8 cellular contexts compared by ENCODE assay signal in genomic region chrX:153643431-153644351, GRCh38. TPM values are rescaled to one million over a fixed set of nuclear protein-coding genes. Genes with fewer than 3 reads are reported as not detected.
DNase-seq lines count a peak whose midpoint lies in the region; ATAC-seq and TF ChIP-seq lines count a peak whose summit lies in the region.

No MANE protein-coding gene starts in this region.

- peak; percentile 42 for ATAC-seq in activated CD8-positive, alpha-beta T cell treated with anti-CD3 and anti-CD28 coated beads, Interleukin-2, amount 10 ng/mL, durations not matched to agents 7 days and 5 days
- ATAC-seq in HG03378 (IDR thresholded peaks at IDR 0.05; ENCODE audit: unreplicated experiment) (no peak), HG03175 (IDR thresholded peaks at IDR 0.05; ENCODE audit: unreplicated experiment) (no peak)

- peak overlapping the region; percentile 42 for H3K4me2 ChIP-seq in GM23248 (ENCODE audit: unreplicated experiment)

- 3% methylated on average over 11 to 40 of the region's 84 CpGs for WGBS in GM23248 (ENCODE audit: low coverage in 1 of 2, low lambda C conversion rate in 2 of 2, missing lambda C conversion rate in 2 of 2), 2 experiments
- 2% methylated on average over 72 of the region's 84 CpGs for WGBS in liver

- H3K27me3 ChIP-seq in GM23248 (replicated peaks; ENCODE audit: insufficient read depth) (peaks cover 20% of the 10 kb centered on the region; the same call in 1 of the 2 replicates), liver (ENCODE audit: control insufficient read depth in 4 of 4, insufficient read depth in 4 of 4, low read length in 3 of 4) (peaks cover 0 to 3% (median under 1%) of the 10 kb centered on the region in 4 donors)

- H4K20me1 ChIP-seq in GM23248 (ENCODE audit: insufficient read depth): no peaks in the 10 kb centered on the region

- no peaks in the 10 kb centered on the region for H3K79me2 ChIP-seq in GM23248 (ENCODE audit: insufficient read depth)

- TF ChIP-seq CTCF in liver (IDR thresholded peaks at IDR 0.05; ENCODE audit: low read depth, low read length, missing input control): peak; percentile 27

- POLR2A ChIA-PET in activated CD8-positive, alpha-beta T cell treated with anti-CD3 and anti-CD28 coated beads, Interleukin-2, amount 10 ng/mL, durations not matched to agents 7 days and 5 days (lab: Charles Lee): no interaction called here

- no peaks in the 10 kb centered on the region for H3K9me2 ChIP-seq in GM23248 (ENCODE audit: insufficient read depth)

- no peaks in the 10 kb centered on the region for H3K36me3 ChIP-seq in GM23248 (ENCODE audit: low read depth)
- H3K36me3 ChIP-seq in liver (ENCODE audit: control insufficient read depth in 4 of 4, insufficient read depth in 3 of 4, low read depth in 1 of 4, low read length in 3 of 4): no peaks in the 10 kb centered on the region

- H2AFZ ChIP-seq in GM23248: no peak overlapping the region; the same call in 1 of the 2 replicates

- no peak overlapping the region for H3K9ac ChIP-seq in GM23248
- H3K9ac ChIP-seq in liver (ENCODE audit: low read depth in 1 of 2, low read length in 2 of 2): no peak overlapping the region

- in situ Hi-C loops in GM23248 (cut with MboI): no loop called here

- no peak for TF ChIP-seq RAD21 in liver (IDR thresholded peaks at IDR 0.05)

- H3K27ac Mint-ChIP-seq in activated CD8-positive, alpha-beta T cell treated with anti-CD3 and anti-CD28 coated beads, Interleukin-2, amount 10 ng/mL, durations not matched to agents 7 days and 5 days: no peak overlapping the region

- H3K4me3 Mint-ChIP-seq in activated CD8-positive, alpha-beta T cell treated with anti-CD3 and anti-CD28 coated beads, Interleukin-2, amount 10 ng/mL, durations not matched to agents 7 days and 5 days: no peak overlapping the region

- H3K4me3 ChIP-seq in GM23248: peak overlapping the region; percentile 53
- no peak overlapping the region for H3K4me3 ChIP-seq in liver (ENCODE audit: low read depth in 1 of 3, low read length in 3 of 3)

- CTCF ChIA-PET in activated CD8-positive, alpha-beta T cell treated with anti-CD3 and anti-CD28 coated beads, Interleukin-2, amount 10 ng/mL, durations not matched to agents 7 days and 5 days (lab: Charles Lee): interaction anchor here (1.0 to 1.5 kb wide), 3 partner anchors 24 to 39 kb away, joined by 3 to 6 read pairs (median 4); no protein-coding TSS in a partner anchor

- no peak overlapping the region for H3K27ac ChIP-seq in GM23248
- H3K27ac ChIP-seq in liver (ENCODE audit: low read depth in 1 of 2, low read length in 2 of 2): no peak overlapping the region

- no peaks in the 10 kb centered on the region for H3K9me3 Mint-ChIP-seq in activated CD8-positive, alpha-beta T cell treated with anti-CD3 and anti-CD28 coated beads, Interleukin-2, amount 10 ng/mL, durations not matched to agents 7 days and 5 days (ENCODE audit: insufficient read depth)

- DNase-seq in AG20443 (ENCODE audit: low spot score): peak; percentile 51
- DNase-seq in GM23248: peak; percentile 41
- DNase-seq in activated CD8-positive, alpha-beta T cell treated with anti-CD3 and anti-CD28 coated beads, Interleukin-2, amount 10 ng/mL, durations not matched to agents 7 days and 5 days: no peak
- no peak for DNase-seq in NCI-H2196 (lab: John Stamatoyannopoulos, UW; ENCODE audit: unreplicated experiment)
- DNase-seq in epidermal melanocyte (ENCODE audit: insufficient read length, low spot score): no peak

- no peaks in the 10 kb centered on the region for H3K36me3 Mint-ChIP-seq in activated CD8-positive, alpha-beta T cell treated with anti-CD3 and anti-CD28 coated beads, Interleukin-2, amount 10 ng/mL, durations not matched to agents 7 days and 5 days (ENCODE audit: low read depth)

- H3K27me3 Mint-ChIP-seq in activated CD8-positive, alpha-beta T cell treated with anti-CD3 and anti-CD28 coated beads, Interleukin-2, amount 10 ng/mL, durations not matched to agents 7 days and 5 days (ENCODE audit: low read depth): peaks cover 46% of the 10 kb centered on the region

- H3F3A ChIP-seq in GM23248 (ENCODE audit: insufficient read depth): no peaks in the 10 kb centered on the region

- H3K9me3 ChIP-seq in GM23248 (ENCODE audit: low read depth) (no peaks in the 10 kb centered on the region), liver (ENCODE audit: control insufficient read depth in 4 of 4, low read length in 3 of 4) (no peaks in the 10 kb centered on the region)

- H3K4me1 ChIP-seq in GM23248 (ENCODE audit: insufficient read depth): no peaks in the 10 kb centered on the region
- H3K4me1 ChIP-seq in liver (ENCODE audit: control insufficient read depth in 4 of 4, insufficient read depth in 4 of 4, low read length in 3 of 4): peaks cover 7 to 19% (median 7%) of the 10 kb centered on the region in 4 donors

- peaks cover 8% of the 10 kb centered on the region for H3K4me1 Mint-ChIP-seq in activated CD8-positive, alpha-beta T cell treated with anti-CD3 and anti-CD28 coated beads, Interleukin-2, amount 10 ng/mL, durations not matched to agents 7 days and 5 days (ENCODE audit: low read depth)

TF ChIP-seq in liver, 16 proteins besides CTCF, POLR2A, EP300 and RAD21 (continues in another document):
- no peak for TF ChIP-seq TAF1 (conservative IDR thresholded peaks at IDR 0.05)
- TF ChIP-seq SP1 (IDR thresholded peaks at IDR 0.05): no peak
- TF ChIP-seq, protein P1, sequence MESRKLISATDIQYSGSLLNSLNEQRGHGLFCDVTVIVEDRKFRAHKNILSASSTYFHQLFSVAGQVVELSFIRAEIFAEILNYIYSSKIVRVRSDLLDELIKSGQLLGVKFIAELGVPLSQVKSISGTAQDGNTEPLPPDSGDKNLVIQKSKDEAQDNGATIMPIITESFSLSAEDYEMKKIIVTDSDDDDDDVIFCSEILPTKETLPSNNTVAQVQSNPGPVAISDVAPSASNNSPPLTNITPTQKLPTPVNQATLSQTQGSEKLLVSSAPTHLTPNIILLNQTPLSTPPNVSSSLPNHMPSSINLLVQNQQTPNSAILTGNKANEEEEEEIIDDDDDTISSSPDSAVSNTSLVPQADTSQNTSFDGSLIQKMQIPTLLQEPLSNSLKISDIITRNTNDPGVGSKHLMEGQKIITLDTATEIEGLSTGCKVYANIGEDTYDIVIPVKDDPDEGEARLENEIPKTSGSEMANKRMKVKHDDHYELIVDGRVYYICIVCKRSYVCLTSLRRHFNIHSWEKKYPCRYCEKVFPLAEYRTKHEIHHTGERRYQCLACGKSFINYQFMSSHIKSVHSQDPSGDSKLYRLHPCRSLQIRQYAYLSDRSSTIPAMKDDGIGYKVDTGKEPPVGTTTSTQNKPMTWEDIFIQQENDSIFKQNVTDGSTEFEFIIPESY (IDR thresholded peaks at IDR 0.05): no peak
- TF ChIP-seq GABPA (IDR thresholded peaks at IDR 0.05 in 1 of 2, conservative IDR thresholded peaks at IDR 0.05 in 1 of 2): no peak
- TF ChIP-seq, protein P2, sequence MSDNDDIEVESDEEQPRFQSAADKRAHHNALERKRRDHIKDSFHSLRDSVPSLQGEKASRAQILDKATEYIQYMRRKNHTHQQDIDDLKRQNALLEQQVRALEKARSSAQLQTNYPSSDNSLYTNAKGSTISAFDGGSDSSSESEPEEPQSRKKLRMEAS (IDR thresholded peaks at IDR 0.05): no peak
- TF ChIP-seq FOXA2 (IDR thresholded peaks at IDR 0.05): no peak

RNA-seq across cellular contexts. Expression of gene DUSP9, which starts 3.3 kb away (rescaled TPM):
- total RNA-seq in GM23248 (2014; rRNA removed; shearing (Covaris generic)): not detected in 2 replicates
- not detected in 2 replicates for polyA plus RNA-seq in GM23248 (2016; fragmentation: Nextera tagmentation; extraction: Ambion mirVana)
- not detected for total RNA-seq in activated CD8-positive, alpha-beta T cell treated with anti-CD3 and anti-CD28 coated beads, Interleukin-2, amount 10 ng/mL, durations not matched to agents 7 days and 5 days
- total RNA-seq in liver: 100 to 1,000 TPM in 1 of 2 donors, 1 to 10 TPM in 1; 1.9 to 164 TPM
- under 1 TPM; 0.42 to 0.90 TPM for polyA plus RNA-seq in liver

RNA-seq across cellular contexts. Expression of gene PNCK, which starts 29.9 kb away (rescaled TPM):
- total RNA-seq in GM23248 (2014; rRNA removed; shearing (Covaris generic)): not detected in 2 replicates
- polyA plus RNA-seq in GM23248 (2016; fragmentation: Nextera tagmentation; extraction: Ambion mirVana): not detected in 2 replicates
- under 1 TPM; 0.16 to 0.58 TPM for total RNA-seq in activated CD8-positive, alpha-beta T cell treated with anti-CD3 and anti-CD28 coated beads, Interleukin-2, amount 10 ng/mL, durations not matched to agents 7 days and 5 days
- under 1 TPM in 1 of 2 donors, not detected in 1; 0.17 TPM for total RNA-seq in liver
- under 1 TPM in 1 of 2 donors, not detected in 1; 0.02 TPM for polyA plus RNA-seq in liver

RNA-seq across cellular contexts. Expression of gene SLC6A8, which starts 44.0 kb away (rescaled TPM):
- 11.7 and 12.5 TPM in 2 replicates for total RNA-seq in GM23248 (2014; rRNA removed; shearing (Covaris generic))
- polyA plus RNA-seq in GM23248 (2016; fragmentation: Nextera tagmentation; extraction: Ambion mirVana) (1.8 and 1.9 TPM in 2 replicates), liver (1 to 10 TPM in 1 of 2 donors, under 1 TPM in 1; 0.25 to 1.9 TPM)
- total RNA-seq in activated CD8-positive, alpha-beta T cell treated with anti-CD3 and anti-CD28 coated beads, Interleukin-2, amount 10 ng/mL, durations not matched to agents 7 days and 5 days: 1 to 10 TPM in 1 of 2 experiments, under 1 TPM in 1; 0.82 to 1.3 TPM
- total RNA-seq in liver: 10 to 100 TPM in 1 of 2 donors, under 1 TPM in 1; 0.84 to 44.4 TPM

RNA-seq across cellular contexts. Expression of gene CCNQ, which starts 44.8 kb away (rescaled TPM):
- 34.7 and 45.5 TPM in 2 replicates for total RNA-seq in GM23248 (2014; rRNA removed; shearing (Covaris generic))
- polyA plus RNA-seq in GM23248 (2016; fragmentation: Nextera tagmentation; extraction: Ambion mirVana) (29.1 and 34.5 TPM in 2 replicates), liver (10 to 100 TPM in 1 of 2 donors, 1 to 10 TPM in 1; 9.9 to 14.7 TPM)
- total RNA-seq in activated CD8-positive, alpha-beta T cell treated with anti-CD3 and anti-CD28 coated beads, Interleukin-2, amount 10 ng/mL, durations not matched to agents 7 days and 5 days: 10 to 100 TPM; 23.9 to 24.5 TPM
- total RNA-seq in liver: 1 to 10 TPM; 8.9 to 9.7 TPM

Comparison
In these comparisons a context has a peak if more than half of its experiments do, and no peak if none do; other contexts are left out.
1. DNase-seq: peak in AG20443 (single experiment) and GM23248 (single experiment); none in activated CD8-positive, alpha-beta T cell treated with anti-CD3 and anti-CD28 coated beads, Interleukin-2, amount 10 ng/mL, durations not matched to agents 7 days and 5 days (single experiment), NCI-H2196 (single experiment) and epidermal melanocyte (single experiment).